ENCODE assay signal across 19 cellular contexts in the genomic region with DNA sequence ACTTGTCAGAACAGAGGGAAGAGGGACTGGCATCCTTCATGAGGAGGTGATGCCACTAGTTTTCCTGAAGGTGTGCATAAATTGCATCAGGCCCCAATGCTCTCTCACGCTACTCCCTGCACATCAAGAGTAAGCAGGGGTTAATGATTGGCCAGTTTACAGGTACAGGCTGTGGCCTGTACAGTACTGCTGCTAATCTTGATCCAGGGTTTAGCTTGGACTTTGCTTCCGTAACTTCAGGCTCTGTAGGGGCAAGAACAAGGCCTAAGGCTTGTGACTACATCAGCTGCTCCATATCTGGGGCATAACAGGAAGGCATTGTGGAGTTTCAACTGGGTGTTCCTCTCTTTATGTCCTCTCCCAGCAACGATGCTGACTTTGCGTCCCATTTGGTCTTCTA.
DNase-seq lines count a peak whose midpoint lies in the region; ATAC-seq and TF ChIP-seq lines count a peak whose summit lies in the region.
"Had no signal": no experiment of that assay in that cellular context is flagged by ENCODE, and none has a peak within 500 bp of the region (broad histone marks: within the 10 kb centered on the region; RNA-seq: fewer than 3 reads in every experiment).

No MANE protein-coding gene starts in this region.

- peaks cover 6 to 14% of the 10 kb centered on the region in 2 donors for H3K4me1 ChIP-seq in duodenal mucosa (ENCODE audit: control insufficient read depth in 1 of 2, insufficient read depth in 2 of 2, low read length in 2 of 2)
- H3K4me1 ChIP-seq in mesendoderm (ENCODE audit: control insufficient read depth, low read depth, low read length) = peaks cover 5% of the 10 kb centered on the region
- H3K4me1 ChIP-seq in transverse colon = peaks cover 0 to 4% (median 2%) of the 10 kb centered on the region in 4 donors
- no peaks in the 10 kb centered on the region for H3K4me1 ChIP-seq in sigmoid colon

- no peak overlapping the region for H3K4me2 ChIP-seq in mesendoderm (ENCODE audit: low read length)
- H3K4me2 ChIP-seq: BLaER1 treated with 17β-estradiol and CSF1 and Interleukin-3, amounts not matched to agents 10 nM and 100 nM; SK-N-SH had no signal

- TF ChIP-seq POLR2A in transverse colon (IDR thresholded peaks at IDR 0.05) (no peak), sigmoid colon (IDR thresholded peaks at IDR 0.05) (no peak)

- no peak overlapping the region for H4K5ac ChIP-seq in mesendoderm (ENCODE audit: low read length)

- no peak overlapping the region for H3K18ac ChIP-seq in mesendoderm (ENCODE audit: low read length)

- H3K9me3 ChIP-seq in duodenal mucosa (ENCODE audit: control insufficient read depth in 1 of 2, low read length in 2 of 2) = peaks cover 0 to 4% of the 10 kb centered on the region in 2 donors
- no peaks in the 10 kb centered on the region for H3K9me3 ChIP-seq in transverse colon
- H3K9me3 ChIP-seq in sigmoid colon = no peaks in the 10 kb centered on the region
- H3K9me3 ChIP-seq: MG63, SK-N-SH had no signal

- H3K23ac ChIP-seq in mesendoderm (ENCODE audit: low read length) = no peak overlapping the region

- no peak for TF ChIP-seq EP300 in transverse colon (IDR thresholded peaks at IDR 0.05; ENCODE audit: low read depth)
- TF ChIP-seq EP300 in sigmoid colon (IDR thresholded peaks at IDR 0.05) = no peak

- H2BK5ac ChIP-seq in mesendoderm (ENCODE audit: low read length) = peak overlapping the region; percentile 21

- no peak overlapping the region for H3K4ac ChIP-seq in mesendoderm (ENCODE audit: low read depth, low read length)

- no peaks in the 10 kb centered on the region for H3K79me2 ChIP-seq in mesendoderm (ENCODE audit: control insufficient read depth, insufficient read depth, low read length)

- H3K9ac ChIP-seq in duodenal mucosa (ENCODE audit: low read depth in 1 of 2, low read length in 2 of 2) (no peak overlapping the region), mesendoderm (ENCODE audit: low read length) (no peak overlapping the region)
- H3K9ac ChIP-seq: BLaER1 treated with 17β-estradiol and CSF1 and Interleukin-3, amounts not matched to agents 10 nM and 100 nM; SK-N-SH had no signal

- no peak overlapping the region for H2BK15ac ChIP-seq in mesendoderm (replicated peaks; ENCODE audit: low read depth)

- DNase-seq in HuH-7.5 (ENCODE audit: low spot score) (peak; percentile 57), mesendoderm (no peak), transverse colon (peak; percentile 23), posterior vena cava (ENCODE audit: low spot score) (no peak), sigmoid colon (no peak), NCI-H187 treated with DMSO at 0.1 percent for 48 hours (lab: John Stamatoyannopoulos, UW) (no peak)
- DNase-seq: CD8-positive, alpha-beta T cell; DMS79; GOT3; Karpas-422; MG63; NCI-H1092; NCI-H146; NCI-H2081; SHP77; SK-N-SH had no signal

- ATAC-seq in HG03565 (IDR thresholded peaks at IDR 0.05; ENCODE audit: unreplicated experiment) = no peak
- ATAC-seq: CD8-positive, alpha-beta T cell had no signal

- H3K27ac ChIP-seq in duodenal mucosa (ENCODE audit: low read depth, low read length) (peak overlapping the region; percentile 42), mesendoderm (ENCODE audit: low read depth, low read length) (no peak overlapping the region), transverse colon (peak overlapping the region in 3 of 4 donors; percentile 46 to 57 (median 51)), sigmoid colon (no peak overlapping the region)
- H3K27ac ChIP-seq: BLaER1 treated with 17β-estradiol and CSF1 and Interleukin-3, amounts not matched to agents 10 nM and 100 nM had no signal

- no peaks in the 10 kb centered on the region for H3K36me3 ChIP-seq in duodenal mucosa (ENCODE audit: control insufficient read depth in 1 of 2, insufficient read depth in 2 of 2, low read length in 2 of 2)
- H3K36me3 ChIP-seq in mesendoderm (ENCODE audit: control insufficient read depth, insufficient read depth, low read length) = no peaks in the 10 kb centered on the region
- H3K36me3 ChIP-seq in transverse colon = no peaks in the 10 kb centered on the region
- no peaks in the 10 kb centered on the region for H3K36me3 ChIP-seq in sigmoid colon
- H3K36me3 ChIP-seq: BLaER1 treated with 17β-estradiol and CSF1 and Interleukin-3, amounts not matched to agents 10 nM and 100 nM; MG63 had no signal

- H3K79me1 ChIP-seq in mesendoderm (ENCODE audit: low read length) = no peaks in the 10 kb centered on the region

- H4K8ac ChIP-seq in mesendoderm (ENCODE audit: low read depth, low read length) = no peak overlapping the region

- no CpG with 5 or more reads among the region's 4 CpGs for WGBS in mesendoderm (ENCODE audit: extremely low coverage, insufficient coverage, low lambda C conversion rate)
- 67% methylated on average over 4 of the region's 4 CpGs; no CpG with 5 or more reads in 1 of the 2 donors for WGBS in transverse colon (ENCODE audit: low coverage in 1 of 2), 2 donors
- WGBS in sigmoid colon, 2 donors = 22 to 72% methylated on average over 4 of the region's 4 CpGs

- TF ChIP-seq CTCF in transverse colon (IDR thresholded peaks at IDR 0.05) (no peak), sigmoid colon (IDR thresholded peaks at IDR 0.05) (no peak)

- intact Hi-C loops in transverse colon (cut with DNase I; ENCODE audit: low total_unique reads) = no loop called here
- intact Hi-C loops in posterior vena cava (cut with DNase I) = no loop called here
- intact Hi-C loops in sigmoid colon (cut with DNase I) = no loop called here

- H3K4me3 ChIP-seq in duodenal mucosa (ENCODE audit: low read depth in 1 of 2, low read length in 2 of 2) = no peak overlapping the region
- no peak overlapping the region for H3K4me3 ChIP-seq in mesendoderm (ENCODE audit: low read length)
- H3K4me3 ChIP-seq in transverse colon = no peak overlapping the region
- no peak overlapping the region for H3K4me3 ChIP-seq in sigmoid colon
- H3K4me3 ChIP-seq: BLaER1 treated with 17β-estradiol and CSF1 and Interleukin-3, amounts not matched to agents 10 nM and 100 nM; MG63 had no signal

- H3K56ac ChIP-seq in mesendoderm (ENCODE audit: low read length) = no peak overlapping the region

- peak overlapping the region; percentile 52 for H2AK5ac ChIP-seq in mesendoderm (ENCODE audit: low read length)

- in situ Hi-C loops in transverse colon (cut with MboI; ENCODE audit: low pct_ligation_motif_present in 1 of 4, low pct_unique_long_range_greater_than_20kb in 1 of 4, low sequenced_read_pairs in 3 of 4) = no loop called here

- H2BK120ac ChIP-seq in mesendoderm (ENCODE audit: low read depth, low read length) = no peak overlapping the region

- no peaks in the 10 kb centered on the region for H3K27me3 ChIP-seq in duodenal mucosa (ENCODE audit: control insufficient read depth in 1 of 2, insufficient read depth in 2 of 2, low read length in 2 of 2)
- H3K27me3 ChIP-seq in mesendoderm (ENCODE audit: insufficient read depth, low read length, poor library complexity) = no peaks in the 10 kb centered on the region
- peaks cover 4% of the 10 kb centered on the region for H3K27me3 ChIP-seq in transverse colon
- no peaks in the 10 kb centered on the region for H3K27me3 ChIP-seq in sigmoid colon
- H3K27me3 ChIP-seq: BLaER1 treated with 17β-estradiol and CSF1 and Interleukin-3, amounts not matched to agents 10 nM and 100 nM; MG63 had no signal

Comparison
In these comparisons a context has a peak if more than half of its experiments do, and no peak if none do; other contexts are left out.
1. DNase-seq: peak in HuH-7.5 (single experiment) and transverse colon (single experiment); none in mesendoderm (single experiment), posterior vena cava (single experiment), sigmoid colon (single experiment) and NCI-H187 treated with DMSO at 0.1 percent for 48 hours (single experiment).
2. H3K27ac ChIP-seq: peak in duodenal mucosa (single experiment) and transverse colon (3 of 4); none in mesendoderm (single experiment) and sigmoid colon (0 of 4).